In the genomic region with DNA sequence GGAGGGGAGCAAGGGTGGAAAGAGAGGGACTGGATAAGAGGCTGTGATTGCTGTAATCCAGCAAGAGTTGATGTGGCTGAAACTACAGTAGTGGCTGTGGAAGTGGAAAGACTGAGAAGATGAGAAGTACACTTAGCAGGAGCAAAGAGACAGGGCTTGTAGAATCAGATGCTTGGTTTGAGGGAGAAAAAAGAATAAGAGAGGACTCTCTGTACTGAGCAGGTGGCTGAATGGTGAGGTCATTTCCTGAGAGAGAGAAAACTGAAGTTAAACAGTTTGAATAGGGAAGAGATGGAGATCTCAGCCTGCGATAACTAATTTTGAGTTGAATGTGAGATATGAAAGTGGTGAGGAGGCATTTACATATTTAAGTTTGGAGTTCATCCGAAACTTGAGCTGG, we compare ENCODE assay signal across 14 cellular contexts.
DNase-seq lines count a peak whose midpoint lies in the region; ATAC-seq, FAIRE-seq and TF ChIP-seq lines count a peak whose summit lies in the region.
"Had no signal": no experiment of that assay in that cellular context is flagged by ENCODE, and none has a peak within 500 bp of the region (broad histone marks: within the 10 kb centered on the region; RNA-seq: fewer than 3 reads in every experiment).

No MANE protein-coding gene starts in this region.

- no peaks in the 10 kb centered on the region for H3K27me3 ChIP-seq in thymus (ENCODE audit: control insufficient read depth, insufficient read depth)

- no peaks in the 10 kb centered on the region for H3K9me3 Mint-ChIP-seq in activated T-cell treated with anti-CD3 and anti-CD28 coated beads, Interleukin-2, amount 50 U/mL, for 72 hours
- H3K9me3 Mint-ChIP-seq: brain; CD8-positive, alpha-beta T cell; T-cell had no signal

- FAIRE-seq in D721Med (lab: Jason Lieb, UNC): no peak

- H3K4me1 Mint-ChIP-seq in activated T-cell treated with anti-CD3 and anti-CD28 coated beads, Interleukin-2, amount 50 U/mL, for 72 hours (ENCODE audit: low read depth): peaks cover 16% of the 10 kb centered on the region

- WGBS in thymus: 16% methylated on average over 2 of the region's 2 CpGs

- DNase-seq in D721Med (ENCODE audit: insufficient read length, low spot score) (no peak), mucosa of descending colon (no peak)
- DNase-seq in activated T-cell treated with anti-CD3 and anti-CD28 coated beads, Interleukin-2, amount 50 U/mL, for 72 hours: no peak
- DNase-seq: activated CD4-positive, alpha-beta T cell treated with anti-CD3 and anti-CD28 coated beads for 4 hours; CD8-positive, alpha-beta T cell; effector CD4-positive, alpha-beta T cell; GM23248; NCI-H1694 treated with DMSO at 0.1 percent for 48 hours; T-cell had no signal

- intact Hi-C loops in mucosa of descending colon (cut with DNase I, micrococcal nuclease): no loop called here

- H3K9me3 ChIP-seq in thymus (ENCODE audit: control insufficient read depth) (no peaks in the 10 kb centered on the region), mucosa of descending colon (no peaks in the 10 kb centered on the region)

- peaks cover 14% of the 10 kb centered on the region for H3K27me3 Mint-ChIP-seq in activated T-cell treated with anti-CD3 and anti-CD28 coated beads, Interleukin-2, amount 50 U/mL, for 72 hours (ENCODE audit: low read depth)

- H3K36me3 ChIP-seq in thymus (ENCODE audit: control insufficient read depth, insufficient read depth) (no peaks in the 10 kb centered on the region), mucosa of descending colon (ENCODE audit: low read depth) (no peaks in the 10 kb centered on the region)

- no peaks in the 10 kb centered on the region for H3K36me3 Mint-ChIP-seq in activated T-cell treated with anti-CD3 and anti-CD28 coated beads, Interleukin-2, amount 50 U/mL, for 72 hours (ENCODE audit: insufficient read depth in 2 of 2)
- H3K36me3 Mint-ChIP-seq: brain; CD8-positive, alpha-beta T cell; T-cell had no signal

- H3K4me1 ChIP-seq in thymus (ENCODE audit: control insufficient read depth, insufficient read depth, low read length) (peaks cover 18% of the 10 kb centered on the region), mucosa of descending colon (ENCODE audit: low read depth) (no peaks in the 10 kb centered on the region)

- ATAC-seq in GM19035 (IDR thresholded peaks at IDR 0.05; ENCODE audit: unreplicated experiment) (peak; percentile 34), GM21717 (IDR thresholded peaks at IDR 0.05; ENCODE audit: unreplicated experiment) (peak; percentile 50), HG03108 (IDR thresholded peaks at IDR 0.05; ENCODE audit: unreplicated experiment) (peak; percentile 34), mucosa of descending colon (no peak)
- ATAC-seq in activated T-cell treated with anti-CD3 and anti-CD28 coated beads, Interleukin-2, amount 50 U/mL, for 72 hours (replicated peaks in 1 of 2): no peak
- ATAC-seq: CD8-positive, alpha-beta T cell had no signal

- no peak overlapping the region for H3K4me3 ChIP-seq in thymus (ENCODE audit: low read length)
- H3K4me3 ChIP-seq in mucosa of descending colon: no peak overlapping the region
- H3K4me3 ChIP-seq: GM23248 had no signal

- H3K4me3 Mint-ChIP-seq in activated T-cell treated with anti-CD3 and anti-CD28 coated beads, Interleukin-2, amount 50 U/mL, for 72 hours: no peak overlapping the region
- H3K4me3 Mint-ChIP-seq: brain; CD8-positive, alpha-beta T cell; T-cell had no signal

- peak overlapping the region; percentile 79 for H3K27ac ChIP-seq in thymus (ENCODE audit: low read depth)
- H3K27ac ChIP-seq: GM23248 had no signal

- TF ChIP-seq CTCF in D721Med (IDR thresholded peaks at IDR 0.05; ENCODE audit: insufficient read depth, missing control alignments): no peak
- no peak for TF ChIP-seq CTCF in mucosa of descending colon (IDR thresholded peaks at IDR 0.05)

- H3K27ac Mint-ChIP-seq in activated T-cell treated with anti-CD3 and anti-CD28 coated beads, Interleukin-2, amount 50 U/mL, for 72 hours: no peak overlapping the region
- H3K27ac Mint-ChIP-seq: brain; CD8-positive, alpha-beta T cell; T-cell had no signal

Comparison
In these comparisons a context has a peak if more than half of its experiments do, and no peak if none do; other contexts are left out.
1. ATAC-seq: peak in GM19035 (single experiment), GM21717 (single experiment) and HG03108 (single experiment); none in activated T-cell treated with anti-CD3 and anti-CD28 coated beads, Interleukin-2, amount 50 U/mL, for 72 hours (0 of 2) and mucosa of descending colon (single experiment).